ENCODE assay signal across 9 cellular contexts in the genomic region with DNA sequence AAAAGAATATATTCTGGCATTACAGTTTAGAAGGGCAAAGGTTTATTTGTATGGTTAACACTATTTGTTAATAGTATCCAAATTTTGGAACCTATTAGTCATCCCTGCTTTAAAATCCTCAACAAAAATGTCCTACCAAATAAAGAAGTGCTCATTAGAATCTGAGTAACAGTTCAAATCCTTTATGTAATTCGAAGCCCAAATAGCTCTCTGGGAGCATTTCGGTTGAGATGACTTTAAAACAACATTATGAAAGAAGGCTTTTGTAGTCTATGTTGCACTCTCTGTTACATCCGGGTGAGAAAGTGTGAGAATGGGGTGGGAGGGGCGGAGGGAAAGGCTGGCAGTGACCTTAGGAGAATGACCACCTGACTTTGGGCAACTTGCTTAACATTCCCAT. TPM values are rescaled to one million over a fixed set of nuclear protein-coding genes. Genes with fewer than 3 reads are reported as not detected.
DNase-seq lines count a peak whose midpoint lies in the region; ATAC-seq and TF ChIP-seq lines count a peak whose summit lies in the region.
"Had no signal": no experiment of that assay in that cellular context is flagged by ENCODE, and none has a peak within 500 bp of the region (broad histone marks: within the 10 kb centered on the region; RNA-seq: fewer than 3 reads in every experiment).

No MANE protein-coding gene starts in this region.

- CTCF ChIA-PET in PC-9 (lab: Charles Lee): no interaction called here

- H3K36me3 ChIP-seq in PC-9 (ENCODE audit: low read depth) (peaks cover 86% of the 10 kb centered on the region), fibroblast of lung (ENCODE audit: control insufficient read depth, insufficient read depth, low read length) (peaks cover 2% of the 10 kb centered on the region)

- H3K79me2 ChIP-seq in PC-9 (ENCODE audit: low read depth): peaks cover 51% of the 10 kb centered on the region
- H3K79me2 ChIP-seq in fibroblast of lung (ENCODE audit: control insufficient read depth, insufficient read depth, low read length): no peaks in the 10 kb centered on the region

- H3K27ac ChIP-seq in PC-9 (peak overlapping the region; percentile 38; the same call in 1 of the 2 replicates), fibroblast of lung (ENCODE audit: insufficient read depth, low read length) (no peak overlapping the region)

- ATAC-seq in activated T-cell treated with anti-CD3 and anti-CD28 coated beads, Interleukin-2, amount 50 U/mL, for 4 hours: peak in 1 of 2 donors; percentile 6
- no peak for ATAC-seq in stimulated activated naive CD8-positive, alpha-beta T cell treated with anti-CD3 and anti-CD28 coated beads, Interleukin-15, amount 100 ng/mL, for 72 hours
- ATAC-seq in HG03196 (IDR thresholded peaks at IDR 0.05; ENCODE audit: unreplicated experiment): no peak
- ATAC-seq in GM18519 (IDR thresholded peaks at IDR 0.05; ENCODE audit: low FRiP score, unreplicated experiment): no peak
- ATAC-seq in GM19324 (IDR thresholded peaks at IDR 0.05; ENCODE audit: low FRiP score, unreplicated experiment): no peak

- no peaks in the 10 kb centered on the region for H3K27me3 ChIP-seq in PC-9 (ENCODE audit: insufficient read depth, low read depth)
- H3K27me3 ChIP-seq in fibroblast of lung (ENCODE audit: control insufficient read depth, insufficient read depth, low read length): no peaks in the 10 kb centered on the region

- H3F3A ChIP-seq in PC-9 (ENCODE audit: insufficient read depth, low read depth): peaks cover 52% of the 10 kb centered on the region

- POLR2A ChIA-PET in PC-9 (lab: Charles Lee; ENCODE audit: unreplicated experiment): interaction anchor here (0.6 to 0.7 kb wide), 2 partner anchors 65 to 223 kb away, joined by 3 to 4 read pairs; no protein-coding TSS in a partner anchor

- no peak overlapping the region for H3K4me3 ChIP-seq in PC-9
- no peak overlapping the region for H3K4me3 ChIP-seq in fibroblast of lung (replicated peaks in 1 of 4; ENCODE audit: control extremely low read depth in 1 of 4, insufficient read depth in 1 of 4, low read depth in 3 of 4, low read length in 4 of 4)

- H2AFZ ChIP-seq in PC-9: no peak overlapping the region
- no peak overlapping the region for H2AFZ ChIP-seq in fibroblast of lung (ENCODE audit: low read length)

- no TSS peak for BruUV-seq in PC-9 (replicated peaks; lab: Mats Ljungman, UMichigan)

- no peak overlapping the region for H3K9ac ChIP-seq in fibroblast of lung (ENCODE audit: insufficient read depth, low read length)

- H3K4me2 ChIP-seq in PC-9 (no peak overlapping the region), fibroblast of lung (ENCODE audit: extremely low read depth, insufficient read depth, low read length) (no peak overlapping the region)

- intact Hi-C loops in PC-9 (cut with micrococcal nuclease; ENCODE audit: unreplicated experiment): no loop called here

- peaks cover 83% of the 10 kb centered on the region for H3K4me1 Mint-ChIP-seq in activated T-cell treated with anti-CD3 and anti-CD28 coated beads, Interleukin-2, amount 50 U/mL, for 4 hours (ENCODE audit: low read depth)
- H3K4me1 Mint-ChIP-seq in stimulated activated naive CD8-positive, alpha-beta T cell treated with anti-CD3 and anti-CD28 coated beads, Interleukin-15, amount 100 ng/mL, for 72 hours: peaks cover 68% of the 10 kb centered on the region

- H3K9me3 Mint-ChIP-seq in activated T-cell treated with anti-CD3 and anti-CD28 coated beads, Interleukin-2, amount 50 U/mL, for 4 hours: no peaks in the 10 kb centered on the region
- H3K9me3 Mint-ChIP-seq in stimulated activated naive CD8-positive, alpha-beta T cell treated with anti-CD3 and anti-CD28 coated beads, Interleukin-15, amount 100 ng/mL, for 72 hours: no peaks in the 10 kb centered on the region

- peak overlapping the region; percentile 70 for H3K4me3 Mint-ChIP-seq in activated T-cell treated with anti-CD3 and anti-CD28 coated beads, Interleukin-2, amount 50 U/mL, for 4 hours
- H3K4me3 Mint-ChIP-seq in stimulated activated naive CD8-positive, alpha-beta T cell treated with anti-CD3 and anti-CD28 coated beads, Interleukin-15, amount 100 ng/mL, for 72 hours: peak overlapping the region; percentile 53 to 65

- no peaks in the 10 kb centered on the region for H3K9me3 ChIP-seq in PC-9 (ENCODE audit: insufficient read depth, low read depth)
- H3K9me3 ChIP-seq in fibroblast of lung (ENCODE audit: control insufficient read depth, insufficient read depth, low read depth, low read length): no peaks in the 10 kb centered on the region

- no peak for DNase-seq in activated T-cell treated with anti-CD3 and anti-CD28 coated beads, Interleukin-2, amount 50 U/mL, for 4 hours
- DNase-seq in activated T-cell treated with anti-CD3 and anti-CD28 coated beads for 4 hours: no peak
- peak in 1 of 2 experiments; percentile 49 for DNase-seq in PC-9
- DNase-seq in fibroblast of lung (ENCODE audit: low read depth in 2 of 2): peak; percentile 36 to 63
- DNase-seq in stimulated activated naive CD8-positive, alpha-beta T cell treated with anti-CD3 and anti-CD28 coated beads, Interleukin-15, amount 100 ng/mL, for 72 hours: no peak
- DNase-seq: glutamatergic neuron had no signal

- peaks cover 40% of the 10 kb centered on the region for H4K20me1 ChIP-seq in PC-9 (ENCODE audit: insufficient read depth)
- H4K20me1 ChIP-seq in fibroblast of lung (ENCODE audit: control insufficient read depth, extremely low read depth, insufficient read depth, low read length): no peaks in the 10 kb centered on the region

- peaks cover 24% of the 10 kb centered on the region for H3K4me1 ChIP-seq in PC-9 (replicated peaks; ENCODE audit: insufficient read depth)
- no peaks in the 10 kb centered on the region for H3K4me1 ChIP-seq in fibroblast of lung (ENCODE audit: control insufficient read depth, extremely low read depth, insufficient read depth, low read length)

- H3K9me2 ChIP-seq in PC-9 (ENCODE audit: insufficient read depth): no peaks in the 10 kb centered on the region

- no peaks in the 10 kb centered on the region for H3K27me3 Mint-ChIP-seq in activated T-cell treated with anti-CD3 and anti-CD28 coated beads, Interleukin-2, amount 50 U/mL, for 4 hours (ENCODE audit: low read depth)
- no peaks in the 10 kb centered on the region for H3K27me3 Mint-ChIP-seq in stimulated activated naive CD8-positive, alpha-beta T cell treated with anti-CD3 and anti-CD28 coated beads, Interleukin-15, amount 100 ng/mL, for 72 hours

- H3K36me3 Mint-ChIP-seq in activated T-cell treated with anti-CD3 and anti-CD28 coated beads, Interleukin-2, amount 50 U/mL, for 4 hours (ENCODE audit: insufficient read depth): peaks cover 70% of the 10 kb centered on the region

- peak overlapping the region in 1 of 2 donors; percentile 92 for H3K27ac Mint-ChIP-seq in stimulated activated naive CD8-positive, alpha-beta T cell treated with anti-CD3 and anti-CD28 coated beads, Interleukin-15, amount 100 ng/mL, for 72 hours

- TF ChIP-seq CTCF in PC-9 (conservative IDR thresholded peaks at IDR 0.05): no peak
- TF ChIP-seq CTCF in fibroblast of lung (conservative IDR thresholded peaks at IDR 0.05 in 1 of 2, IDR thresholded peaks at IDR 0.05 in 1 of 2; ENCODE audit: low read depth in 1 of 2, low read length in 2 of 2): no peak

RNA-seq across cellular contexts. Expression of a gene that starts 59.7 kb away (rescaled TPM):
- 100 to 1,000 TPM; 251 to 257 (median 254) TPM for total RNA-seq in activated T-cell treated with anti-CD3 and anti-CD28 coated beads, Interleukin-2, amount 50 U/mL, for 4 hours
- total RNA-seq in PC-9 (2021): 77.7 and 131 TPM in 2 replicates
- 59.3 and 88.8 TPM in 2 replicates for total RNA-seq in fibroblast of lung
- polyA plus RNA-seq in fibroblast of lung: 24.3 and 38.0 TPM in 2 replicates
- polyA plus RNA-seq in fibroblast of lung (2012): 15.2 and 21.8 TPM in 2 replicates
- polyA minus RNA-seq in fibroblast of lung (ENCODE audit: low replicate concordance): 15.3 and 39.0 TPM in 2 replicates

Comparison
In these comparisons a context has a peak if more than half of its experiments do, and no peak if none do; other contexts are left out.
1. DNase-seq: peak in fibroblast of lung (2 of 2); none in activated T-cell treated with anti-CD3 and anti-CD28 coated beads, Interleukin-2, amount 50 U/mL, for 4 hours (single experiment), activated T-cell treated with anti-CD3 and anti-CD28 coated beads for 4 hours (single experiment) and stimulated activated naive CD8-positive, alpha-beta T cell treated with anti-CD3 and anti-CD28 coated beads, Interleukin-15, amount 100 ng/mL, for 72 hours (0 of 2).